19 cellular contexts compared by ENCODE assay signal in the genomic region with DNA sequence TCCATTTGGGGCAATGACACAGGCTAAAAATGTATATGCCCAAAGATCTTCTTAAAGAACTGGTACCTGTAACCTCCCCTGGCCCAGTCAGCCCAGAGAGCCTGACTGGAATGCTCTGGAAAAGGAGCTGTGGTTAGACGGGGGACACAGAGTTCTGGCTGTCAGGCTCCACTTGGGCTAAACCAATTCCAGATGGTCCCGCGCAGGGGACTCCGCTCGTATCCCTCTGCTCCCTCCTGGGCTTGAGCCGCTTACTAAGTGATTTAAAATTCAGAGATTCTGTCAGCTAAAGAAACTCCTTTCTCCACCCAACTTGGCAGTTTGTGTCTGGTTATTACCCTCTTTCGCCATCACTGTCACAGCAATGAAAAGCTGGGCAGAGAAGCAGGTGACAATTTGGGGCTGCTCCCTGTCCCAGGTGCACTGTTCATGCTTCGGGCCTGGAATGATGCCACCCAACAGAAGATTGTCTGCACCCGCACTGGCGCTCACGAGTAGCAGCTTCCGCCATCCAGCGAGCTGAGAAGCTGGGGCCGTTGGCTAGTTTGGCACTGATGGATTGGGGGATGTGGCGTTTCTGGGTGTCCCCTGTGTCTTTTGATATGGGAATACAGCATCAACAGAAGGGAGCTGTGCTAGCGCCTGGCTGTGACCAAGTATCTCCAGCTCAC.
"Had no signal": no experiment of that assay in that cellular context is flagged by ENCODE, and none has a peak within 500 bp of the region (broad histone marks: within the 10 kb centered on the region; RNA-seq: fewer than 3 reads in every experiment).

No MANE protein-coding gene starts in this region.

- ATAC-seq: activated CD4-positive, CD25-positive, alpha-beta regulatory T cell treated with anti-CD3 and anti-CD28 coated beads, Interleukin-2, amount 50 U/mL, for 24 hours; left colon; natural killer cell; stimulated activated naive CD8-positive, alpha-beta T cell treated with anti-CD3 and anti-CD28 coated beads, Interleukin-15, Interleukin-2, amounts not matched to agents 100 U/mL and 50 U/mL, for 24 hours had no signal

- H3K27ac ChIP-seq: adrenal gland, coronary artery, foreskin keratinocyte, neutrophil had no signal

- H3K4me3 ChIP-seq: adrenal gland, coronary artery, lung, tibial nerve had no signal

- H3K9me3 ChIP-seq: adrenal gland, neutrophil, tibial nerve had no signal

- H3K27me3 ChIP-seq: adrenal gland, foreskin keratinocyte, neutrophil, tibial nerve had no signal

- DNase-seq: activated CD4-positive, alpha-beta T cell treated with anti-CD3 and anti-CD28 coated beads, Interleukin-2, amount 50 U/mL, for 1 hour; activated CD8-positive, alpha-beta memory T cell treated with anti-CD3 and anti-CD28 coated beads, Interleukin-2, amount 50 U/mL, for 48 hours; activated effector memory CD4-positive, alpha-beta T cell treated with anti-CD3 and anti-CD28 coated beads, Interleukin-2, amount 50 U/mL, for 16 hours; activated T-cell treated with anti-CD3 and anti-CD28 coated beads, Interleukin-2, amount 50 U/mL, for 48 hours; adrenal gland; foreskin keratinocyte; glutamatergic neuron; hippocampal formation; islet precursor cell; left colon; natural killer cell; stimulated activated CD4-positive, alpha-beta T cell treated with anti-CD3 and anti-CD28 coated beads, Interleukin-2, amount 100 ng/mL, for 24 hours; stimulated activated naive CD8-positive, alpha-beta T cell treated with anti-CD3 and anti-CD28 coated beads, Interleukin-15, Interleukin-2, amounts not matched to agents 100 U/mL and 50 U/mL, for 24 hours; substantia nigra had no signal
